20 cellular contexts compared by ENCODE assay signal in genomic region chr5:82806513-82806912, GRCh38.
"Had no signal": no experiment of that assay in that cellular context is flagged by ENCODE, and none has a peak within 500 bp of the region (broad histone marks: within the 10 kb centered on the region; RNA-seq: fewer than 3 reads in every experiment).

No MANE protein-coding gene starts in this region.

- H3K27ac ChIP-seq: esophagus muscularis mucosa, lower lobe of right lung, sigmoid colon, thoracic aorta, upper lobe of left lung had no signal

- H3K36me3 ChIP-seq: esophagus muscularis mucosa, lower lobe of right lung, sigmoid colon, thoracic aorta, upper lobe of left lung had no signal

- H3K9me3 ChIP-seq: esophagus muscularis mucosa, lower lobe of right lung, sigmoid colon, thoracic aorta, upper lobe of left lung had no signal

- DNase-seq: activated CD4-positive, alpha-beta T cell treated with anti-CD3 and anti-CD28 coated beads for 1 hour; activated CD4-positive, alpha-beta T cell treated with anti-CD3 and anti-CD28 coated beads, Interleukin-2, amount 50 U/mL, for 1 hour; activated gamma-delta T cell treated with Interleukin-2 at 50 U/mL for 16 hours; activated T-cell treated with anti-CD3 and anti-CD28 coated beads, Interleukin-2, amount 50 U/mL, for 1 hour; central memory CD4-positive, alpha-beta T cell; effector memory CD4-positive, alpha-beta T cell; foreskin melanocyte; immature natural killer cell; lower lobe of right lung; naive thymus-derived CD4-positive, alpha-beta T cell; retina; sigmoid colon; stimulated activated CD4-positive, alpha-beta T cell treated with anti-CD3 and anti-CD28 coated beads, Interleukin-2, amount 100 ng/mL, for 48 hours; stimulated activated CD8-positive, alpha-beta memory T cell treated with anti-CD3 and anti-CD28 coated beads, Interleukin-4, amount 100 ng/mL, for 48 hours; stimulated activated naive CD4-positive, alpha-beta T cell; T-helper 1 cell; upper lobe of left lung had no signal

- ATAC-seq: left lobe of liver; lower lobe of right lung; naive thymus-derived CD4-positive, alpha-beta T cell had no signal

- H3K27me3 ChIP-seq: esophagus muscularis mucosa, sigmoid colon, upper lobe of left lung had no signal

- H3K4me3 ChIP-seq: esophagus muscularis mucosa, lower lobe of right lung, sigmoid colon, thoracic aorta, upper lobe of left lung had no signal
